24 cellular contexts compared by ENCODE assay signal in genomic region chr5:15850939-15851341, GRCh38.
DNase-seq lines count a peak whose midpoint lies in the region; ATAC-seq and TF ChIP-seq lines count a peak whose summit lies in the region.
"Had no signal": no experiment of that assay in that cellular context is flagged by ENCODE, and none has a peak within 500 bp of the region (broad histone marks: within the 10 kb centered on the region; RNA-seq: fewer than 3 reads in every experiment).

No MANE protein-coding gene starts in this region.

- ATAC-seq in heart right ventricle (peak; percentile 35 to 77 (median 56)), GM18873 (IDR thresholded peaks at IDR 0.05; ENCODE audit: low FRiP score, unreplicated experiment) (no peak)
- ATAC-seq: A549, foreskin keratinocyte, HCT116, natural killer cell, pancreas, WTC11 had no signal

- TF ChIP-seq POLR2A in breast epithelium (IDR thresholded peaks at IDR 0.05), result no peak

- no peaks in the 10 kb centered on the region for H3K4me1 ChIP-seq in mammary epithelial cell (ENCODE audit: insufficient read depth, low read length)
- H3K4me1 ChIP-seq in breast epithelium, result no peaks in the 10 kb centered on the region
- H3K4me1 ChIP-seq in heart right ventricle, result peaks cover 4 to 61% (median 46%) of the 10 kb centered on the region in 9 donors
- H3K4me1 ChIP-seq: A549, Caco-2, foreskin keratinocyte, pancreas had no signal

- H3K27me3 ChIP-seq in mammary epithelial cell (ENCODE audit: insufficient read depth, low read length) (no peaks in the 10 kb centered on the region), breast epithelium (no peaks in the 10 kb centered on the region), heart right ventricle (no peaks in the 10 kb centered on the region)
- H3K27me3 ChIP-seq: foreskin keratinocyte, pancreas had no signal

- H3K4me2 ChIP-seq in mammary epithelial cell (ENCODE audit: insufficient read depth, low read depth, low read length), result no peak overlapping the region
- H3K4me2 ChIP-seq: A549, SK-N-SH had no signal

- 0% methylated on average over 6 of the region's 6 CpGs for WGBS in mammary epithelial cell (ENCODE audit: low coverage, missing lambda C conversion rate)
- WGBS in heart right ventricle, 2 donors, result 12 to 14% methylated on average over 6 of the region's 6 CpGs

- H4K20me1 ChIP-seq in mammary epithelial cell (ENCODE audit: insufficient read depth, low read length), result no peaks in the 10 kb centered on the region

- intact Hi-C loops in mammary epithelial cell (cut with micrococcal nuclease), result no loop called here
- intact Hi-C loops in breast epithelium (cut with DNase I; ENCODE audit: low total_unique reads), result no loop called here
- intact Hi-C loops in heart right ventricle (cut with DNase I), result no loop called here

- CTCF ChIA-PET in mammary epithelial cell (lab: Charles Lee; ENCODE audit: low non-redundant PET), result no interaction called here

- no peak overlapping the region for H3K9ac ChIP-seq in mammary epithelial cell (ENCODE audit: insufficient read depth, low read length)
- H3K9ac ChIP-seq: SK-N-SH had no signal

- H3K9me3 ChIP-seq in mammary epithelial cell (replicated peaks; ENCODE audit: insufficient read depth, low read length), result no peaks in the 10 kb centered on the region
- H3K9me3 ChIP-seq in breast epithelium, result no peaks in the 10 kb centered on the region
- peaks cover 0 to 9% (median 0%) of the 10 kb centered on the region in 11 donors for H3K9me3 ChIP-seq in heart right ventricle
- H3K9me3 ChIP-seq: A549, Caco-2, pancreas, SK-N-SH had no signal

- dilution Hi-C loops in mammary epithelial cell (cut with HindIII; ENCODE audit: low sequenced_read_pairs), result no loop called here

- no peak for TF ChIP-seq CTCF in mammary epithelial cell (conservative IDR thresholded peaks at IDR 0.05 in 1 of 2, IDR thresholded peaks at IDR 0.05 in 1 of 2; ENCODE audit: extremely low read depth in 1 of 2, insufficient read depth in 1 of 2, low read depth in 1 of 2, low read length in 2 of 2)
- no peak for TF ChIP-seq CTCF in breast epithelium (IDR thresholded peaks at IDR 0.05)
- no peak for TF ChIP-seq CTCF in heart right ventricle (IDR thresholded peaks at IDR 0.05)

- H3K27ac ChIP-seq in mammary epithelial cell (ENCODE audit: insufficient read depth, low read depth, low read length), result no peak overlapping the region
- H3K27ac ChIP-seq in breast epithelium, result no peak overlapping the region
- peak overlapping the region in 5 of 10 donors; percentile 2 to 59 (median 52) for H3K27ac ChIP-seq in heart right ventricle
- H3K27ac ChIP-seq: A549, epithelial cell of prostate, foreskin keratinocyte, pancreas had no signal

- no peaks in the 10 kb centered on the region for H3K79me2 ChIP-seq in mammary epithelial cell (ENCODE audit: insufficient read depth, low read length)

- H2AFZ ChIP-seq in mammary epithelial cell (ENCODE audit: low read depth, low read length), result peak overlapping the region; percentile 70

- no TSS peak for BruUV-seq in mammary epithelial cell (replicated peaks; lab: Mats Ljungman, UMichigan)

- H3K4me3 ChIP-seq in mammary epithelial cell (replicated peaks in 1 of 3; ENCODE audit: insufficient read depth in 1 of 3, low read depth in 2 of 3, low read length in 3 of 3) (no peak overlapping the region), breast epithelium (no peak overlapping the region), heart right ventricle (peak overlapping the region in 4 of 10 donors; percentile 6 to 15 (median 6))
- H3K4me3 ChIP-seq: A549, pancreas had no signal

- in situ Hi-C loops in mammary epithelial cell (cut with MboI; ENCODE audit: low sequenced_read_pairs in 2 of 2), result no loop called here

- DNase-seq in mammary epithelial cell, result no peak
- no peak for DNase-seq in breast epithelium (ENCODE audit: low spot score in 2 of 2)
- peak; percentile 82 to 96 for DNase-seq in dermis microvascular lymphatic vessel endothelial cell (ENCODE audit: low read depth in 2 of 2)
- DNase-seq in heart right ventricle, result peak in 1 of 2 donors; percentile 29
- peak; percentile 12 for DNase-seq in pons (ENCODE audit: low spot score)
- DNase-seq in NCI-H187 (lab: John Stamatoyannopoulos, UW), result no peak
- no peak for DNase-seq in 8988T
- DNase-seq: activated CD4-positive, alpha-beta T cell treated with anti-CD3 and anti-CD28 coated beads, Interleukin-2, amount 50 U/mL, for 48 hours; activated gamma-delta T cell; Caco-2; cortex of kidney; foreskin keratinocyte; Karpas-422; kidney; natural killer cell; NCI-H2029; pancreas; SK-N-SH; trophoblast cell had no signal

- H3K36me3 ChIP-seq in mammary epithelial cell (ENCODE audit: insufficient read depth, low read length) (no peaks in the 10 kb centered on the region), breast epithelium (no peaks in the 10 kb centered on the region), heart right ventricle (no peaks in the 10 kb centered on the region)
- H3K36me3 ChIP-seq: pancreas had no signal

Comparison
In these comparisons a context has a peak if more than half of its experiments do, and no peak if none do; other contexts are left out.
1. DNase-seq: peak in dermis microvascular lymphatic vessel endothelial cell (2 of 2) and pons (single experiment); none in mammary epithelial cell (single experiment), breast epithelium (0 of 2), NCI-H187 (0 of 2) and 8988T (single experiment).